In the genomic region with DNA sequence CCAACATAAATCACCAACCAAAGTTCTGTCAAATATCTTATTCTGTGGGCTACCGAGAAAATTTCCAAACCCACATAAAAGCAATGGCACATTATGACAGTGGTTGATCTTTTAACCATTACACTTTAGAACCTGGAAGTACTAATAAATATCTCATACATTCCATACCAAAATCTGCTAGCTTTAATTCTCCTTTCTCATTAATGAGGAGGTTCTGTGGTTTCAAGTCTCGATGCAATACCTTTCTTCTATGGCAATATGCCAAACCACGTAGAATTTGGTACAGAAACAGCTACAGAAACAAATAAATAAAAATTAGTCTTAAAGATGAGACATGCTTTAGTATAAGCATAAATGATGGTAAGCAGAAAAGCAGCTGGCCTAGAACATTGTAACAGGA, we compare ENCODE assay signal across 22 cellular contexts.
DNase-seq lines count a peak whose midpoint lies in the region; ATAC-seq and TF ChIP-seq lines count a peak whose summit lies in the region.
"Had no signal": no experiment of that assay in that cellular context is flagged by ENCODE, and none has a peak within 500 bp of the region (broad histone marks: within the 10 kb centered on the region; RNA-seq: fewer than 3 reads in every experiment).

No MANE protein-coding gene starts in this region.

- H3K27ac ChIP-seq in lower lobe of right lung: no peak overlapping the region
- H3K27ac ChIP-seq: esophagus squamous epithelium, left ventricle myocardium inferior had no signal

- peak overlapping the region in 7 of 10 donors; percentile 29 to 65 (median 44) for H3K27ac Mint-ChIP-seq in naive thymus-derived CD8-positive, alpha-beta T cell
- H3K27ac Mint-ChIP-seq: nephron, type B pancreatic cell had no signal

- H3K27me3 Mint-ChIP-seq in naive thymus-derived CD8-positive, alpha-beta T cell: no peaks in the 10 kb centered on the region
- H3K27me3 Mint-ChIP-seq: type B pancreatic cell had no signal

- TF ChIP-seq CTCF in astrocyte of the spinal cord (IDR thresholded peaks at IDR 0.05; ENCODE audit: low read depth, low read length): no peak
- TF ChIP-seq CTCF in lower lobe of right lung (IDR thresholded peaks at IDR 0.05): no peak
- no peak for TF ChIP-seq CTCF in GM10266 (IDR thresholded peaks at IDR 0.05; ENCODE audit: control insufficient read depth, insufficient read depth, low read depth, missing control alignments)

- in situ Hi-C loops in astrocyte of the spinal cord (cut with HindIII; ENCODE audit: low sequenced_read_pairs): no loop called here

- H3K9me3 ChIP-seq in lower lobe of right lung: no peaks in the 10 kb centered on the region
- H3K9me3 ChIP-seq: esophagus squamous epithelium, left ventricle myocardium inferior had no signal

- H3K4me1 ChIP-seq in lower lobe of right lung: no peaks in the 10 kb centered on the region
- H3K4me1 ChIP-seq: esophagus squamous epithelium, left ventricle myocardium inferior had no signal

- POLR2A ChIA-PET in naive thymus-derived CD8-positive, alpha-beta T cell (lab: Charles Lee): interaction anchor here (1.8 kb wide), 1 partner anchor 106 kb away, joined by 4 read pairs; a partner anchor contains a TSS

- intact Hi-C loops in lower lobe of right lung (cut with DNase I): no loop called here

- H3K36me3 ChIP-seq in lower lobe of right lung: peaks cover 56% of the 10 kb centered on the region

- H3K4me1 Mint-ChIP-seq in naive thymus-derived CD8-positive, alpha-beta T cell: peaks cover 4 to 23% (median 15%) of the 10 kb centered on the region in 4 donors
- H3K4me1 Mint-ChIP-seq: nephron had no signal

- peak in 1 of 2 donors; percentile 9 for ATAC-seq in naive thymus-derived CD8-positive, alpha-beta T cell
- no peak for ATAC-seq in HG03460 (IDR thresholded peaks at IDR 0.05; ENCODE audit: unreplicated experiment)
- no peak for ATAC-seq in lower lobe of right lung
- ATAC-seq: Panc1, right cardiac atrium had no signal

- peaks cover 0 to 2% (median 0%) of the 10 kb centered on the region in 9 donors for H3K9me3 Mint-ChIP-seq in naive thymus-derived CD8-positive, alpha-beta T cell
- H3K9me3 Mint-ChIP-seq: nephron, type B pancreatic cell had no signal

- H3K4me3 ChIP-seq in astrocyte of the spinal cord (ENCODE audit: low read depth, low read length) (no peak overlapping the region), lower lobe of right lung (no peak overlapping the region)
- H3K4me3 ChIP-seq: dorsolateral prefrontal cortex, esophagus squamous epithelium, left ventricle myocardium inferior had no signal

- DNase-seq in EH (ENCODE audit: low read depth): peak; percentile 63
- peak; percentile 48 for DNase-seq in LHCN-M2 (ENCODE audit: low read depth)
- DNase-seq in astrocyte of the spinal cord (ENCODE audit: low read depth, low spot score): peak; percentile 62
- DNase-seq in naive thymus-derived CD8-positive, alpha-beta T cell: peak in 2 of 10 donors; percentile 7 to 15
- DNase-seq in SK-N-DZ (ENCODE audit: low spot score): no peak
- DNase-seq in lower lobe of right lung: no peak
- DNase-seq in GM10266 (ENCODE audit: extremely low spot score): no peak
- DNase-seq: activated CD4-positive, alpha-beta T cell treated with anti-CD3 and anti-CD28 coated beads for 4 hours; amygdala; C1 segment of cervical spinal cord; dorsolateral prefrontal cortex; esophagus squamous epithelium; GDM1; left ventricle myocardium inferior; NCI-H1436 treated with DMSO at 0.1 percent for 48 hours; NCI-H510A treated with DMSO at 0.1 percent for 48 hours; right cardiac atrium; stimulated activated CD4-positive, alpha-beta T cell treated with anti-CD3 and anti-CD28 coated beads, Interleukin-4, amount 100 ng/mL, for 24 hours had no signal

- peaks cover 0 to 66% (median 27%) of the 10 kb centered on the region in 3 donors for H3K36me3 Mint-ChIP-seq in naive thymus-derived CD8-positive, alpha-beta T cell

- H3K4me3 Mint-ChIP-seq in naive thymus-derived CD8-positive, alpha-beta T cell: no peak overlapping the region
- H3K4me3 Mint-ChIP-seq: nephron, type B pancreatic cell had no signal

- no peaks in the 10 kb centered on the region for H3K27me3 ChIP-seq in lower lobe of right lung (ENCODE audit: low read depth)
- H3K27me3 ChIP-seq: dorsolateral prefrontal cortex, esophagus squamous epithelium had no signal

Comparison
In these comparisons a context has a peak if more than half of its experiments do, and no peak if none do; other contexts are left out.
1. DNase-seq: peak in EH (single experiment), LHCN-M2 (single experiment) and astrocyte of the spinal cord (single experiment); none in SK-N-DZ (single experiment), lower lobe of right lung (single experiment) and GM10266 (single experiment).